ENCODE assay signal across 9 cellular contexts in the genomic region with DNA sequence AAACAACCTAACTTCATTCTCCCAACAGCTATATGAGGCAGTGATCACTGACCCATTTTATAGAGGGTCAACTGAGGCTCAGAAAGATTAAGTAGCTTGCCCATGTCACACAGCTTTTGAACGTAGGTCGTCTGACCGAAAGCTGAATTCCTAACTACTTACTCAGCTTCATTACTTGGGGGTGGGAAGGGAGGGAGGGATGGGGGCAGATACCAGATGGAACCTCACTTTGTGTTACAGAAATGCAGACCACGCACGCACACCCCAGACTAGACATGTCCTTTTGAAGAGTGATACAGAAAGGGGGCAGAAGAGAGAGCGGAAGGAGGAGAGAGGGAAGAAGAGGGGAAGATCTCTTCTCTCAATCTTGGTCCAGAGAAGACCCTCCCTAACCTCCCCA. TPM values are rescaled to one million over a fixed set of nuclear protein-coding genes. Genes with fewer than 3 reads are reported as not detected.
A peak's percentile ranks its signal among the peaks of the same experiment; 100 is the strongest.
DNase-seq lines count a peak whose midpoint lies in the region; ATAC-seq and TF ChIP-seq lines count a peak whose summit lies in the region.
"Had no signal": no experiment of that assay in that cellular context is flagged by ENCODE, and none has a peak within 500 bp of the region (broad histone marks: within the 10 kb centered on the region; RNA-seq: fewer than 3 reads in every experiment).

No MANE protein-coding gene starts in this region.

- DNase-seq in AG04450 (ENCODE audit: low read depth, low spot score) (peak; percentile 21), GM23248 (peak; percentile 43), kidney glomerular epithelial cell (lab: John Stamatoyannopoulos, UW) (peak; percentile 62), chondrocyte (ENCODE audit: low spot score) (no peak), Right ventricle myocardium superior (no peak)
- no peak for DNase-seq in activated T-helper 2 cell treated with anti-CD3 and anti-CD28 coated beads, Interferon-gamma antibody, Interleukin-2, Interleukin-4, amounts not matched to agents 10 μg/mL and 5 μg/mL and 100 μg/mL, durations not matched to agents 14 hours and 24 hours and 36 hours (ENCODE audit: low spot score)
- DNase-seq in activated CD4-positive, alpha-beta memory T cell treated with anti-CD3 and anti-CD28 coated beads, Interleukin-2, amount 10 ng/mL, durations not matched to agents 7 days and 5 days: no peak

- H3F3A ChIP-seq in GM23248 (ENCODE audit: insufficient read depth): no peaks in the 10 kb centered on the region

- no peaks in the 10 kb centered on the region for H3K9me3 ChIP-seq in AG04450 (ENCODE audit: control insufficient read depth, insufficient read depth, low read length)
- H3K9me3 ChIP-seq in GM23248 (ENCODE audit: low read depth): no peaks in the 10 kb centered on the region

- H3K27ac Mint-ChIP-seq in activated T-helper 2 cell treated with anti-CD3 and anti-CD28 coated beads, Interferon-gamma antibody, Interleukin-2, Interleukin-4, amounts not matched to agents 10 μg/mL and 5 μg/mL and 100 μg/mL, durations not matched to agents 14 hours and 24 hours and 36 hours: no peak overlapping the region
- H3K27ac Mint-ChIP-seq in chondrocyte (ENCODE audit: unreplicated experiment): no peak overlapping the region
- H3K27ac Mint-ChIP-seq in activated CD4-positive, alpha-beta memory T cell treated with anti-CD3 and anti-CD28 coated beads, Interleukin-2, amount 10 ng/mL, durations not matched to agents 7 days and 5 days: no peak overlapping the region

- TF ChIP-seq CTCF in AG04450 (IDR thresholded peaks at IDR 0.05; ENCODE audit: low read depth, low read length): no peak
- no peak for TF ChIP-seq CTCF in chondrocyte (IDR thresholded peaks at IDR 0.05)

- H3K27me3 ChIP-seq in AG04450 (ENCODE audit: control insufficient read depth, insufficient read depth, low read length): no peaks in the 10 kb centered on the region
- no peaks in the 10 kb centered on the region for H3K27me3 ChIP-seq in GM23248 (replicated peaks; ENCODE audit: insufficient read depth)

- peak overlapping the region; percentile 21 for H3K4me3 Mint-ChIP-seq in activated T-helper 2 cell treated with anti-CD3 and anti-CD28 coated beads, Interferon-gamma antibody, Interleukin-2, Interleukin-4, amounts not matched to agents 10 μg/mL and 5 μg/mL and 100 μg/mL, durations not matched to agents 14 hours and 24 hours and 36 hours (ENCODE audit: low read depth)
- H3K4me3 Mint-ChIP-seq in chondrocyte (ENCODE audit: unreplicated experiment): no peak overlapping the region
- no peak overlapping the region for H3K4me3 Mint-ChIP-seq in activated CD4-positive, alpha-beta memory T cell treated with anti-CD3 and anti-CD28 coated beads, Interleukin-2, amount 10 ng/mL, durations not matched to agents 7 days and 5 days

- CTCF ChIA-PET in AG04450 (lab: Charles Lee): interaction anchor here (0.5 to 1.4 kb wide), 12 partner anchors 11 to 300 kb away, joined by 3 to 12 read pairs (median 4); no protein-coding TSS in a partner anchor
- CTCF ChIA-PET in activated CD4-positive, alpha-beta memory T cell treated with anti-CD3 and anti-CD28 coated beads, Interleukin-2, amount 10 ng/mL, durations not matched to agents 7 days and 5 days (lab: Charles Lee): interaction anchor here (1.9 to 4.4 kb wide), 3 partner anchors 11 to 27 kb away, joined by 5 to 28 read pairs (median 8); no protein-coding TSS in a partner anchor

- H3K27me3 Mint-ChIP-seq in activated T-helper 2 cell treated with anti-CD3 and anti-CD28 coated beads, Interferon-gamma antibody, Interleukin-2, Interleukin-4, amounts not matched to agents 10 μg/mL and 5 μg/mL and 100 μg/mL, durations not matched to agents 14 hours and 24 hours and 36 hours (ENCODE audit: low read depth): peaks cover 55% of the 10 kb centered on the region
- H3K27me3 Mint-ChIP-seq in chondrocyte (ENCODE audit: low read depth): no peaks in the 10 kb centered on the region
- H3K27me3 Mint-ChIP-seq in activated CD4-positive, alpha-beta memory T cell treated with anti-CD3 and anti-CD28 coated beads, Interleukin-2, amount 10 ng/mL, durations not matched to agents 7 days and 5 days: peaks cover 56% of the 10 kb centered on the region

- no peak overlapping the region for H3K4me2 ChIP-seq in GM23248 (ENCODE audit: unreplicated experiment)

- H4K20me1 ChIP-seq in GM23248 (ENCODE audit: insufficient read depth): no peaks in the 10 kb centered on the region

- H3K36me3 Mint-ChIP-seq in activated T-helper 2 cell treated with anti-CD3 and anti-CD28 coated beads, Interferon-gamma antibody, Interleukin-2, Interleukin-4, amounts not matched to agents 10 μg/mL and 5 μg/mL and 100 μg/mL, durations not matched to agents 14 hours and 24 hours and 36 hours (ENCODE audit: low read depth): no peaks in the 10 kb centered on the region
- no peaks in the 10 kb centered on the region for H3K36me3 Mint-ChIP-seq in chondrocyte (ENCODE audit: low read depth)
- H3K36me3 Mint-ChIP-seq in activated CD4-positive, alpha-beta memory T cell treated with anti-CD3 and anti-CD28 coated beads, Interleukin-2, amount 10 ng/mL, durations not matched to agents 7 days and 5 days (ENCODE audit: low read depth): no peaks in the 10 kb centered on the region

- no peak overlapping the region for H3K27ac ChIP-seq in AG04450 (ENCODE audit: low read depth, low read length)
- H3K27ac ChIP-seq in GM23248: no peak overlapping the region
- H3K27ac ChIP-seq: epithelial cell of prostate had no signal

- H3K4me3 ChIP-seq in AG04450 (ENCODE audit: low read depth, low read length): peak overlapping the region; percentile 65
- H3K4me3 ChIP-seq in GM23248: no peak overlapping the region

- no peaks in the 10 kb centered on the region for H3K79me2 ChIP-seq in GM23248 (ENCODE audit: insufficient read depth)

- intact Hi-C loops in activated T-helper 2 cell treated with anti-CD3 and anti-CD28 coated beads, Interferon-gamma antibody, Interleukin-2, Interleukin-4, amounts not matched to agents 10 μg/mL and 5 μg/mL and 100 μg/mL, durations not matched to agents 14 hours and 24 hours and 36 hours (cut with micrococcal nuclease): loop anchor here (1.0 to 10.0 kb wide), 2 partner anchors 27 to 117 kb away; a partner anchor contains a TSS
- intact Hi-C loops in Right ventricle myocardium superior (cut with DNase I): loop anchor here (10.0 kb wide), 1 partner anchor 47 kb away; no protein-coding TSS in a partner anchor

- H3K4me1 ChIP-seq in GM23248 (ENCODE audit: insufficient read depth): peaks cover 8% of the 10 kb centered on the region

- H3K9me3 Mint-ChIP-seq in activated T-helper 2 cell treated with anti-CD3 and anti-CD28 coated beads, Interferon-gamma antibody, Interleukin-2, Interleukin-4, amounts not matched to agents 10 μg/mL and 5 μg/mL and 100 μg/mL, durations not matched to agents 14 hours and 24 hours and 36 hours: no peaks in the 10 kb centered on the region
- no peaks in the 10 kb centered on the region for H3K9me3 Mint-ChIP-seq in chondrocyte (ENCODE audit: low read depth)
- no peaks in the 10 kb centered on the region for H3K9me3 Mint-ChIP-seq in activated CD4-positive, alpha-beta memory T cell treated with anti-CD3 and anti-CD28 coated beads, Interleukin-2, amount 10 ng/mL, durations not matched to agents 7 days and 5 days

- no peak overlapping the region for H2AFZ ChIP-seq in GM23248

- H3K36me3 ChIP-seq in GM23248 (ENCODE audit: low read depth): no peaks in the 10 kb centered on the region

- POLR2A ChIA-PET in AG04450 (lab: Yijun Ruan, JAX): interaction anchor here (1.4 to 2.7 kb wide), 2 partner anchors 27 to 117 kb away, joined by 6 to 11 read pairs; a partner anchor contains a TSS
- POLR2A ChIA-PET in activated CD4-positive, alpha-beta memory T cell treated with anti-CD3 and anti-CD28 coated beads, Interleukin-2, amount 10 ng/mL, durations not matched to agents 7 days and 5 days (lab: Charles Lee): no interaction called here

- ATAC-seq in Right ventricle myocardium superior (ENCODE audit: poor library complexity) (no peak), HG02840 (IDR thresholded peaks at IDR 0.05; ENCODE audit: low FRiP score, unreplicated experiment) (no peak)

- no peak overlapping the region for H3K9ac ChIP-seq in GM23248

- H3K9me2 ChIP-seq in GM23248 (ENCODE audit: insufficient read depth): no peaks in the 10 kb centered on the region

- WGBS in GM23248 (ENCODE audit: low coverage in 1 of 2, low lambda C conversion rate in 2 of 2, missing lambda C conversion rate in 2 of 2), 2 experiments: 46 to 54% methylated on average over 5 to 6 of the region's 6 CpGs

- in situ Hi-C loops in GM23248 (cut with MboI): no loop called here

- peaks cover 13% of the 10 kb centered on the region for H3K4me1 Mint-ChIP-seq in activated T-helper 2 cell treated with anti-CD3 and anti-CD28 coated beads, Interferon-gamma antibody, Interleukin-2, Interleukin-4, amounts not matched to agents 10 μg/mL and 5 μg/mL and 100 μg/mL, durations not matched to agents 14 hours and 24 hours and 36 hours (ENCODE audit: low read depth)
- peaks cover 31% of the 10 kb centered on the region for H3K4me1 Mint-ChIP-seq in chondrocyte (ENCODE audit: low read depth)
- H3K4me1 Mint-ChIP-seq in activated CD4-positive, alpha-beta memory T cell treated with anti-CD3 and anti-CD28 coated beads, Interleukin-2, amount 10 ng/mL, durations not matched to agents 7 days and 5 days: peaks cover 29% of the 10 kb centered on the region

RNA-seq across cellular contexts. Expression of a gene that starts 2.3 kb away (rescaled TPM):
- polyA plus RNA-seq in AG04450 (2011; rRNA removed): 5.4 and 7.2 TPM in 2 replicates
- 6.6 and 7.8 TPM in 2 replicates for polyA minus RNA-seq in AG04450 (2011; rRNA and poly(A)+ RNA removed)
- total RNA-seq in GM23248 (2014; rRNA removed; shearing (Covaris generic)): 3.6 and 3.9 TPM in 2 replicates
- polyA plus RNA-seq in GM23248 (2016; fragmentation: Nextera tagmentation; extraction: Ambion mirVana): 0.51 and 1.3 TPM in 2 replicates
- total RNA-seq in activated T-helper 2 cell treated with anti-CD3 and anti-CD28 coated beads, Interferon-gamma antibody, Interleukin-2, Interleukin-4, amounts not matched to agents 10 μg/mL and 5 μg/mL and 100 μg/mL, durations not matched to agents 14 hours and 24 hours and 36 hours: 5.4 and 6.0 TPM in 2 replicates
- total RNA-seq in chondrocyte: 11.9 to 20.4 TPM (median 12.2 TPM) in 3 replicates
- 14.7 TPM for total RNA-seq in Right ventricle myocardium superior
- under 1 TPM; 0.68 to 0.81 TPM for total RNA-seq in activated CD4-positive, alpha-beta memory T cell treated with anti-CD3 and anti-CD28 coated beads, Interleukin-2, amount 10 ng/mL, durations not matched to agents 7 days and 5 days

RNA-seq across cellular contexts. Expression of a gene that starts 53.9 kb away (rescaled TPM):
- polyA plus RNA-seq in AG04450 (2011; rRNA removed) (78.8 and 98.5 TPM in 2 replicates), GM23248 (2016; fragmentation: Nextera tagmentation; extraction: Ambion mirVana) (27.8 and 27.9 TPM in 2 replicates)
- 62.9 and 89.1 TPM in 2 replicates for polyA minus RNA-seq in AG04450 (2011; rRNA and poly(A)+ RNA removed)
- total RNA-seq in GM23248 (2014; rRNA removed; shearing (Covaris generic)): 36.8 and 43.0 TPM in 2 replicates
- total RNA-seq in activated T-helper 2 cell treated with anti-CD3 and anti-CD28 coated beads, Interferon-gamma antibody, Interleukin-2, Interleukin-4, amounts not matched to agents 10 μg/mL and 5 μg/mL and 100 μg/mL, durations not matched to agents 14 hours and 24 hours and 36 hours: 0.07 TPM in 1 of 2 replicates, not detected in the other
- total RNA-seq in chondrocyte (0.46 to 7.3 TPM (median 5.2 TPM) in 3 replicates), Right ventricle myocardium superior (not detected)
- under 1 TPM; 0.08 to 0.15 TPM for total RNA-seq in activated CD4-positive, alpha-beta memory T cell treated with anti-CD3 and anti-CD28 coated beads, Interleukin-2, amount 10 ng/mL, durations not matched to agents 7 days and 5 days

RNA-seq across cellular contexts. Expression of a gene that starts 58.1 kb away (rescaled TPM):
- polyA plus RNA-seq in AG04450 (2011; rRNA removed) (35.4 and 39.5 TPM in 2 replicates), GM23248 (2016; fragmentation: Nextera tagmentation; extraction: Ambion mirVana) (67.3 and 68.7 TPM in 2 replicates)
- polyA minus RNA-seq in AG04450 (2011; rRNA and poly(A)+ RNA removed): 47.0 and 64.1 TPM in 2 replicates
- 234 and 247 TPM in 2 replicates for total RNA-seq in GM23248 (2014; rRNA removed; shearing (Covaris generic))
- total RNA-seq in activated T-helper 2 cell treated with anti-CD3 and anti-CD28 coated beads, Interferon-gamma antibody, Interleukin-2, Interleukin-4, amounts not matched to agents 10 μg/mL and 5 μg/mL and 100 μg/mL, durations not matched to agents 14 hours and 24 hours and 36 hours: not detected in 2 replicates
- total RNA-seq in chondrocyte (230 to 272 TPM (median 262 TPM) in 3 replicates), Right ventricle myocardium superior (10.9 TPM)
- total RNA-seq in activated CD4-positive, alpha-beta memory T cell treated with anti-CD3 and anti-CD28 coated beads, Interleukin-2, amount 10 ng/mL, durations not matched to agents 7 days and 5 days: not detected

Comparison
In these comparisons a context has a peak if more than half of its experiments do, and no peak if none do; other contexts are left out.
1. DNase-seq: peak in AG04450 (single experiment), GM23248 (single experiment) and kidney glomerular epithelial cell (single experiment); none in activated T-helper 2 cell treated with anti-CD3 and anti-CD28 coated beads, Interferon-gamma antibody, Interleukin-2, Interleukin-4, amounts not matched to agents 10 μg/mL and 5 μg/mL and 100 μg/mL, durations not matched to agents 14 hours and 24 hours and 36 hours (single experiment), chondrocyte (single experiment), Right ventricle myocardium superior (single experiment) and activated CD4-positive, alpha-beta memory T cell treated with anti-CD3 and anti-CD28 coated beads, Interleukin-2, amount 10 ng/mL, durations not matched to agents 7 days and 5 days (single experiment).
2. RNA of a gene that starts 58.1 kb away (total RNA-seq): 234 to 247 TPM in GM23248 and 230 to 272 TPM in chondrocyte; 10.9 TPM in Right ventricle myocardium superior (single experiment), not detected in activated T-helper 2 cell treated with anti-CD3 and anti-CD28 coated beads, Interferon-gamma antibody, Interleukin-2, Interleukin-4, amounts not matched to agents 10 μg/mL and 5 μg/mL and 100 μg/mL, durations not matched to agents 14 hours and 24 hours and 36 hours and not detected in activated CD4-positive, alpha-beta memory T cell treated with anti-CD3 and anti-CD28 coated beads, Interleukin-2, amount 10 ng/mL, durations not matched to agents 7 days and 5 days; every median in the first group is over 10 times any median in the second.